Comparison of ENCODE assay signal across 14 cellular contexts in genomic region chr20:11379257-11380011, GRCh38.
DNase-seq lines count a peak whose midpoint lies in the region; ATAC-seq lines count a peak whose summit lies in the region.
"Had no signal": no experiment of that assay in that cellular context is flagged by ENCODE, and none has a peak within 500 bp of the region (broad histone marks: within the 10 kb centered on the region; RNA-seq: fewer than 3 reads in every experiment).

No MANE protein-coding gene starts in this region.

- H3K4me3 ChIP-seq in iPS-20b (ENCODE audit: low read length): peak overlapping the region; percentile 59
- no peak overlapping the region for H3K4me3 ChIP-seq in CD4-positive, alpha-beta memory T cell (ENCODE audit: low read length in 2 of 2)
- H3K4me3 ChIP-seq: left lung had no signal

- DNase-seq in D341Med (ENCODE audit: low spot score) (peak; percentile 81), NOMO-1 treated with DMSO at 0.1 percent for 48 hours (lab: John Stamatoyannopoulos, UW; ENCODE audit: unreplicated experiment) (peak; percentile 89), NCI-H1694 (lab: John Stamatoyannopoulos, UW) (no peak)
- DNase-seq in CD4-positive, alpha-beta memory T cell: no peak
- DNase-seq: aorta, HFFc6, NCI-H1930, T-cell had no signal

- ATAC-seq in HG03432 (IDR thresholded peaks at IDR 0.05; ENCODE audit: unreplicated experiment) (peak; percentile 13), GM21825 (IDR thresholded peaks at IDR 0.05; ENCODE audit: unreplicated experiment) (no peak), HG03439 (IDR thresholded peaks at IDR 0.05; ENCODE audit: unreplicated experiment) (no peak)
- ATAC-seq: left lung, T-cell had no signal

- H3K9me3 Mint-ChIP-seq in CD4-positive, alpha-beta memory T cell: peaks cover 0 to 23% (median 8%) of the 10 kb centered on the region in 8 donors

- H3K4me3 Mint-ChIP-seq in CD4-positive, alpha-beta memory T cell: no peak overlapping the region
- H3K4me3 Mint-ChIP-seq: HFFc6, T-cell had no signal

- POLR2A ChIA-PET in CD4-positive, alpha-beta memory T cell (lab: Charles Lee; ENCODE audit: partially characterized antibody): no interaction called here

- H3K9ac ChIP-seq in iPS-20b (ENCODE audit: low read depth, low read length): peak overlapping the region; percentile 64; the same call in 1 of the 2 replicates

- H3K4me1 Mint-ChIP-seq in CD4-positive, alpha-beta memory T cell: no peaks in the 10 kb centered on the region
- H3K4me1 Mint-ChIP-seq: T-cell had no signal

- peak overlapping the region; percentile 15 for H3K27ac ChIP-seq in iPS-20b (ENCODE audit: low read length)
- no peak overlapping the region for H3K27ac ChIP-seq in CD4-positive, alpha-beta memory T cell (ENCODE audit: low read depth, low read length)
- H3K27ac ChIP-seq: left lung had no signal

- CTCF ChIA-PET in CD4-positive, alpha-beta memory T cell (lab: Charles Lee; ENCODE audit: partially characterized antibody): no interaction called here

- H3K4me1 ChIP-seq in iPS-20b (ENCODE audit: insufficient read depth, low read length): peaks cover 26% of the 10 kb centered on the region
- H3K4me1 ChIP-seq in CD4-positive, alpha-beta memory T cell (ENCODE audit: insufficient read depth, low read length): no peaks in the 10 kb centered on the region
- H3K4me1 ChIP-seq: left lung had no signal

- H3K36me3 ChIP-seq in iPS-20b (ENCODE audit: insufficient read depth, low read depth, low read length): no peaks in the 10 kb centered on the region
- H3K36me3 ChIP-seq in CD4-positive, alpha-beta memory T cell (ENCODE audit: insufficient read depth, low read length): no peaks in the 10 kb centered on the region
- H3K36me3 ChIP-seq: left lung had no signal

- no peaks in the 10 kb centered on the region for H3K9me3 ChIP-seq in iPS-20b (ENCODE audit: insufficient read depth, low read depth, low read length)
- no peaks in the 10 kb centered on the region for H3K9me3 ChIP-seq in CD4-positive, alpha-beta memory T cell (ENCODE audit: control insufficient read depth in 1 of 2, low read length in 2 of 2)

- intact Hi-C loops in CD4-positive, alpha-beta memory T cell (cut with micrococcal nuclease): no loop called here

- H3K27me3 ChIP-seq in iPS-20b (ENCODE audit: insufficient read depth, low read length): no peaks in the 10 kb centered on the region
- no peaks in the 10 kb centered on the region for H3K27me3 ChIP-seq in CD4-positive, alpha-beta memory T cell (ENCODE audit: insufficient read depth, low read length)
- H3K27me3 ChIP-seq: left lung had no signal

- no peak overlapping the region for H3K27ac Mint-ChIP-seq in CD4-positive, alpha-beta memory T cell
- H3K27ac Mint-ChIP-seq: HFFc6, T-cell, type B pancreatic cell had no signal

- H3K36me3 Mint-ChIP-seq in CD4-positive, alpha-beta memory T cell: no peaks in the 10 kb centered on the region
- H3K36me3 Mint-ChIP-seq: T-cell, type B pancreatic cell had no signal

- H3K27me3 Mint-ChIP-seq in CD4-positive, alpha-beta memory T cell: no peaks in the 10 kb centered on the region
- H3K27me3 Mint-ChIP-seq: T-cell had no signal

Comparison
In these comparisons a context has a peak if more than half of its experiments do, and no peak if none do; other contexts are left out.
1. DNase-seq: peak in D341Med (single experiment) and NOMO-1 treated with DMSO at 0.1 percent for 48 hours (single experiment); none in CD4-positive, alpha-beta memory T cell (0 of 5) and NCI-H1694 (single experiment).